In the genomic region with DNA sequence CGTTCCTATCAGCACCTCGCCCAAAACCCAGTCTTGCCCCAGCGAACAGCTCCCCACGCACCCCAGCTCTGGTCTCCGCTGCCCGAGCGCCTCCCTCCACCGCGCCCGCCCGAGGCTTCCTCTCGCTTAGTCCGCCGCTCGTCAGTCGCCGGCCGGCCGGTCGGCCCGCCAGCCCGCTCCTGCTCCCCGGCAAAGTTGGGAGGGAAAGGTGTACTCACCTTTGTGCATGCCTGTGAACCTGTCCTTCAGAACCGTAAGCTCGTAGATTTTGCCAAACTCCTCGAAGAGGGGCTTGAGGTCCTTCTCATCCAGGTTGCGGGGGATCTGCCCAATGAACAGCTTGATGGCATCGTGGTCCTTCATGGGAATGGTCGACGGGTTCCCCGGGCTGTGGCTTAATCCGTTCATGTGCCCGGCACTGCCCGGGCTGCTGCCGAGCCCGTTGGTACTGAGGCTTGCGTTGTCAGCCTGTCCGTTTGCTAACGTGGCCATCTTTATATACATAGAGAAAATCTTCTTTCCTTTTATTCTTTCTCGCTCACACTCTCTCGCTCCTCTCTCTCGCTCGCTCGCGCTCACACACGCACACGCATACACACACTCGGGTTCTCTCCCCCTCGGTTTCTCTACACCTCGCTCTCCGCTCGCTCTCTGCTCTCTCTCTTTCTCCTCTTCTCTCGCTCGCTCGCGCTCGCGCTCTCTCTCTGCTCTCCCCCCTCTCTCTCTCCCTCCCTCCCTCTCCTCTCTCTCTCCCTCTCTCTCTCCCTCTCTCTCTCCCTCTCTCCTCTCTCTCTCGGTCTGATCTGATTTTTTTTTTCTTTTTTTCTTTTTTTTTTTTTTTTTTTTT, we compare ENCODE assay signal across 1 cellular context.
TF ChIP-seq lines count a peak whose summit lies in the region.

A gene (minus strand): TSS at position 661 of the 847 bp plus-strand sequence.

TF ChIP-seq in IMR-90, 13 proteins besides CTCF, POLR2A, EP300 and RAD21 (continued from another document):
- TF ChIP-seq, protein P1, sequence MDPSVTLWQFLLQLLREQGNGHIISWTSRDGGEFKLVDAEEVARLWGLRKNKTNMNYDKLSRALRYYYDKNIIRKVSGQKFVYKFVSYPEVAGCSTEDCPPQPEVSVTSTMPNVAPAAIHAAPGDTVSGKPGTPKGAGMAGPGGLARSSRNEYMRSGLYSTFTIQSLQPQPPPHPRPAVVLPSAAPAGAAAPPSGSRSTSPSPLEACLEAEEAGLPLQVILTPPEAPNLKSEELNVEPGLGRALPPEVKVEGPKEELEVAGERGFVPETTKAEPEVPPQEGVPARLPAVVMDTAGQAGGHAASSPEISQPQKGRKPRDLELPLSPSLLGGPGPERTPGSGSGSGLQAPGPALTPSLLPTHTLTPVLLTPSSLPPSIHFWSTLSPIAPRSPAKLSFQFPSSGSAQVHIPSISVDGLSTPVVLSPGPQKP (IDR thresholded peaks at IDR 0.05; ENCODE audit: borderline replicate concordance, low read depth, low read length), result no peak
- no peak for TF ChIP-seq MXI1 (IDR thresholded peaks at IDR 0.05; ENCODE audit: borderline replicate concordance, low read depth, low read length)
- no peak for TF ChIP-seq SMC3 (IDR thresholded peaks at IDR 0.05; ENCODE audit: low read depth, low read length)
- no peak for TF ChIP-seq RFX5 (IDR thresholded peaks at IDR 0.05; ENCODE audit: low read depth, low read length)
TF ChIP-seq in IMR-90: peak in this region for 0.
